26 cellular contexts compared by ENCODE assay signal in genomic region chr9:78386746-78387145, GRCh38.
A peak's percentile ranks its signal among the peaks of the same experiment; 100 is the strongest.
DNase-seq lines count a peak whose midpoint lies in the region; ATAC-seq and TF ChIP-seq lines count a peak whose summit lies in the region.
"Had no signal": no experiment of that assay in that cellular context is flagged by ENCODE, and none has a peak within 500 bp of the region (broad histone marks: within the 10 kb centered on the region; RNA-seq: fewer than 3 reads in every experiment).

No MANE protein-coding gene starts in this region.

- no peaks in the 10 kb centered on the region for H3K9me3 Mint-ChIP-seq in natural killer cell treated with Interleukin-12 subunit alpha and Interleukin-12 subunit beta and Interleukin-15 and Interleukin-18, amount 100 ng/mL, for 72 hours
- H3K9me3 Mint-ChIP-seq: CD8-positive, alpha-beta memory T cell had no signal

- no peaks in the 10 kb centered on the region for H4K20me1 ChIP-seq in IMR-90 (ENCODE audit: insufficient read depth, low read length)
- H4K20me1 ChIP-seq in hepatocyte (ENCODE audit: insufficient read depth, poor library complexity, severe bottlenecking): no peaks in the 10 kb centered on the region
- no peaks in the 10 kb centered on the region for H4K20me1 ChIP-seq in osteoblast (ENCODE audit: insufficient read depth, low read length)

- no peak overlapping the region for H3K4me3 Mint-ChIP-seq in natural killer cell treated with Interleukin-12 subunit alpha and Interleukin-12 subunit beta and Interleukin-15 and Interleukin-18, amount 100 ng/mL, for 72 hours
- H3K4me3 Mint-ChIP-seq: CD14-positive monocyte; CD8-positive, alpha-beta memory T cell had no signal

- H2AK5ac ChIP-seq in IMR-90 (ENCODE audit: low read depth, low read length): no peak overlapping the region

- no peak overlapping the region for H3K4ac ChIP-seq in IMR-90 (ENCODE audit: low read depth, low read length)

- dilution Hi-C loops in IMR-90 (cut with HindIII; ENCODE audit: low sequenced_read_pairs, unreplicated experiment): no loop called here

- no peak overlapping the region for H3K27ac ChIP-seq in IMR-90 (ENCODE audit: insufficient read depth, low read length)
- H3K27ac ChIP-seq in brain microvascular endothelial cell: no peak overlapping the region
- H3K27ac ChIP-seq in hepatocyte: no peak overlapping the region
- H3K27ac ChIP-seq in osteoblast (ENCODE audit: low read depth, low read length): no peak overlapping the region
- H3K27ac ChIP-seq: RWPE1 had no signal

- no TSS peak for BruUV-seq in IMR-90 (replicated peaks; lab: Mats Ljungman, UMichigan)

- CTCF ChIA-PET in IMR-90 (lab: Yijun Ruan, JAX): no interaction called here

- no peak overlapping the region for H3K27ac Mint-ChIP-seq in natural killer cell treated with Interleukin-12 subunit alpha and Interleukin-12 subunit beta and Interleukin-15 and Interleukin-18, amount 100 ng/mL, for 72 hours
- H3K27ac Mint-ChIP-seq: CD14-positive monocyte; CD8-positive, alpha-beta memory T cell had no signal

- H3K36me3 Mint-ChIP-seq in natural killer cell treated with Interleukin-12 subunit alpha and Interleukin-12 subunit beta and Interleukin-15 and Interleukin-18, amount 100 ng/mL, for 72 hours: no peaks in the 10 kb centered on the region
- H3K36me3 Mint-ChIP-seq: CD14-positive monocyte had no signal

- H3K14ac ChIP-seq in IMR-90 (replicated peaks; ENCODE audit: low read depth, low read length): no peak overlapping the region

- in situ Hi-C loops in IMR-90 (cut with MboI; ENCODE audit: low sequenced_read_pairs) (no loop called here), brain microvascular endothelial cell (cut with HindIII; ENCODE audit: low pct_ligation_motif_present, low sequenced_read_pairs) (no loop called here)

- H3K23ac ChIP-seq in IMR-90 (ENCODE audit: low read depth, low read length): no peak overlapping the region

- H3K4me1 ChIP-seq in IMR-90 (ENCODE audit: control insufficient read depth, insufficient read depth, low read length) (0 out of 2 replicates have a peak, but pooled peaks cover 2% of the 10 kb centered on the region), hepatocyte (ENCODE audit: insufficient read depth) (no peaks in the 10 kb centered on the region), osteoblast (ENCODE audit: insufficient read depth, low read length) (peaks cover 20% of the 10 kb centered on the region)

- H3K79me2 ChIP-seq in hepatocyte (no peaks in the 10 kb centered on the region), osteoblast (ENCODE audit: insufficient read depth, low read length) (no peaks in the 10 kb centered on the region)

- H2BK20ac ChIP-seq in IMR-90 (ENCODE audit: low read depth, low read length): no peak overlapping the region

- no peaks in the 10 kb centered on the region for H3K9me1 ChIP-seq in IMR-90 (ENCODE audit: insufficient read depth, low read length)

- H2BK15ac ChIP-seq in IMR-90 (ENCODE audit: low read depth, low read length): no peak overlapping the region

- DNase-seq in IMR-90 (peak; percentile 19), brain microvascular endothelial cell (peak; percentile 17), hepatocyte (ENCODE audit: low spot score) (peak; percentile 53), osteoblast (ENCODE audit: insufficient read length, low spot score, missing footprints) (no peak), SW480 (ENCODE audit: low spot score) (no peak), epidermal melanocyte (ENCODE audit: insufficient read length, low spot score) (no peak), NCI-H2081 treated with DMSO at 0.1 percent for 48 hours (lab: John Stamatoyannopoulos, UW) (no peak)
- no peak for DNase-seq in natural killer cell treated with Interleukin-12 subunit alpha and Interleukin-12 subunit beta and Interleukin-15 and Interleukin-18, amount 100 ng/mL, for 72 hours (ENCODE audit: low spot score)
- DNase-seq: 8988T; ACHN; BE2C; Calu3; CD8-positive, alpha-beta memory T cell; DMS153; DND-41; Kasumi-1; NCI-H1092 treated with DMSO at 0.1 percent for 48 hours; NCI-H1436; NCI-H187; NCI-H446 treated with DMSO at 0.1 percent for 48 hours; NCI-H526; NCI-H82; SHP77 had no signal

- H3K4me1 Mint-ChIP-seq in natural killer cell treated with Interleukin-12 subunit alpha and Interleukin-12 subunit beta and Interleukin-15 and Interleukin-18, amount 100 ng/mL, for 72 hours (ENCODE audit: low read depth in 2 of 2): no peaks in the 10 kb centered on the region
- H3K4me1 Mint-ChIP-seq: CD8-positive, alpha-beta memory T cell had no signal

- POLR2A ChIA-PET in IMR-90 (lab: Charles Lee; ENCODE audit: unreplicated experiment): no interaction called here

- intact Hi-C loops in IMR-90 (cut with micrococcal nuclease): no loop called here

- H3K56ac ChIP-seq in IMR-90 (ENCODE audit: extremely low read depth, insufficient read depth, low read length): no peak overlapping the region

- no peak for TF ChIP-seq RAD21 in IMR-90 (IDR thresholded peaks at IDR 0.05; ENCODE audit: low read length)

- H3K9me3 ChIP-seq in IMR-90 (ENCODE audit: control insufficient read depth, insufficient read depth, low read length) (no peaks in the 10 kb centered on the region), hepatocyte (ENCODE audit: low read depth) (no peaks in the 10 kb centered on the region), osteoblast (ENCODE audit: low read depth, low read length) (no peaks in the 10 kb centered on the region)
- H3K9me3 ChIP-seq: BE2C had no signal

- peaks cover 5 to 10% of the 10 kb centered on the region in 2 donors for H3K27me3 Mint-ChIP-seq in natural killer cell treated with Interleukin-12 subunit alpha and Interleukin-12 subunit beta and Interleukin-15 and Interleukin-18, amount 100 ng/mL, for 72 hours

- H3K4me2 ChIP-seq in IMR-90 (ENCODE audit: low read depth, low read length) (no peak overlapping the region), hepatocyte (no peak overlapping the region), osteoblast (ENCODE audit: insufficient read depth, low read length) (no peak overlapping the region)

- H3K4me3 ChIP-seq in IMR-90 (ENCODE audit: insufficient read depth, low read depth, low read length) (no peak overlapping the region), brain microvascular endothelial cell (ENCODE audit: low read depth, low read length) (no peak overlapping the region), hepatocyte (no peak overlapping the region), osteoblast (ENCODE audit: insufficient read depth, low read length) (no peak overlapping the region)
- H3K4me3 ChIP-seq: K562 had no signal

- H3K18ac ChIP-seq in IMR-90 (ENCODE audit: low read depth, low read length): no peak overlapping the region

- no peak overlapping the region for H4K8ac ChIP-seq in IMR-90 (ENCODE audit: low read depth in 2 of 2, low read length in 2 of 2)

- no peak overlapping the region for H4K91ac ChIP-seq in IMR-90 (ENCODE audit: insufficient read depth, low read depth, low read length)

- H4K5ac ChIP-seq in IMR-90 (ENCODE audit: low read depth, low read length): no peak overlapping the region

- no peak for ATAC-seq in IMR-90 (ENCODE audit: low read depth)
- ATAC-seq in natural killer cell treated with Interleukin-12 subunit alpha and Interleukin-12 subunit beta and Interleukin-15 and Interleukin-18, amount 100 ng/mL, for 72 hours: no peak
- ATAC-seq: K562 had no signal

- no peaks in the 10 kb centered on the region for H3K9me2 ChIP-seq in hepatocyte (replicated peaks; ENCODE audit: insufficient read depth)

- no peak for TF ChIP-seq CTCF in IMR-90 (conservative IDR thresholded peaks at IDR 0.05; ENCODE audit: low read depth, low read length)
- no peak for TF ChIP-seq CTCF in brain microvascular endothelial cell (IDR thresholded peaks at IDR 0.05; ENCODE audit: low read depth, low read length, missing control alignments)
- no peak for TF ChIP-seq CTCF in hepatocyte (IDR thresholded peaks at IDR 0.05; ENCODE audit: poor library complexity)
- TF ChIP-seq CTCF in osteoblast (IDR thresholded peaks at IDR 0.05; ENCODE audit: extremely low read depth, low read depth, low read length): no peak

- no peak overlapping the region for H2AFZ ChIP-seq in IMR-90 (replicated peaks; ENCODE audit: low read length, poor library complexity)
- H2AFZ ChIP-seq in hepatocyte: no peak overlapping the region
- H2AFZ ChIP-seq in osteoblast (ENCODE audit: low read length): peak overlapping the region; percentile 11

- H3K27me3 ChIP-seq in IMR-90 (ENCODE audit: control insufficient read depth, insufficient read depth, low read length) (peaks cover 1% of the 10 kb centered on the region; the same call in 1 of the 2 replicates), brain microvascular endothelial cell (replicated peaks) (no peaks in the 10 kb centered on the region), hepatocyte (no peaks in the 10 kb centered on the region), osteoblast (ENCODE audit: insufficient read depth, low read length) (no peaks in the 10 kb centered on the region)
- H3K27me3 ChIP-seq: BE2C had no signal

- H2BK5ac ChIP-seq in IMR-90 (ENCODE audit: low read depth, low read length, poor library complexity, severe bottlenecking): no peak overlapping the region

- no peak overlapping the region for H2BK120ac ChIP-seq in IMR-90 (ENCODE audit: low read depth, low read length)

- H3K79me1 ChIP-seq in IMR-90 (ENCODE audit: low read depth in 1 of 2, low read length in 2 of 2): no peaks in the 10 kb centered on the region

- H3K36me3 ChIP-seq in IMR-90 (ENCODE audit: control insufficient read depth, insufficient read depth, low read length) (no peaks in the 10 kb centered on the region), brain microvascular endothelial cell (replicated peaks) (no peaks in the 10 kb centered on the region), hepatocyte (replicated peaks; ENCODE audit: insufficient read depth, low read depth) (no peaks in the 10 kb centered on the region), osteoblast (ENCODE audit: insufficient read depth, low read length) (no peaks in the 10 kb centered on the region)
- H3K36me3 ChIP-seq: BE2C had no signal

- H2AK9ac ChIP-seq in IMR-90 (replicated peaks; ENCODE audit: low read depth, low read length, poor library complexity): no peak overlapping the region

- no peak overlapping the region for H3K9ac ChIP-seq in IMR-90 (ENCODE audit: low read depth, low read length)

- no peak for TF ChIP-seq POLR2A in IMR-90 (IDR thresholded peaks at IDR 0.05; ENCODE audit: low read depth, low read length)

TF ChIP-seq in IMR-90, 13 proteins besides CTCF, POLR2A, EP300 and RAD21 (continues in another document):
- TF ChIP-seq MXI1 (IDR thresholded peaks at IDR 0.05; ENCODE audit: borderline replicate concordance, low read depth, low read length) (no peak), CHD1 (IDR thresholded peaks at IDR 0.05; ENCODE audit: low read depth, low read length) (no peak), RFX5 (IDR thresholded peaks at IDR 0.05; ENCODE audit: low read depth, low read length) (no peak), RCOR1 (IDR thresholded peaks at IDR 0.05; ENCODE audit: insufficient replicate concordance, low read length) (no peak), BHLHE40 (IDR thresholded peaks at IDR 0.05; ENCODE audit: low read depth, low read length) (no peak)

Comparison
In these comparisons a context has a peak if more than half of its experiments do, and no peak if none do; other contexts are left out.
1. DNase-seq: peak in IMR-90 (single experiment), brain microvascular endothelial cell (single experiment) and hepatocyte (single experiment); none in osteoblast (single experiment), SW480 (single experiment), epidermal melanocyte (single experiment), NCI-H2081 treated with DMSO at 0.1 percent for 48 hours (single experiment) and natural killer cell treated with Interleukin-12 subunit alpha and Interleukin-12 subunit beta and Interleukin-15 and Interleukin-18, amount 100 ng/mL, for 72 hours (single experiment).